In genomic region chr19:33193269-33193863, GRCh38 we compare ENCODE assay signal across 10 cellular contexts. TPM values are rescaled to one million over a fixed set of nuclear protein-coding genes. Genes with fewer than 3 reads are reported as not detected.
DNase-seq lines count a peak whose midpoint lies in the region; ATAC-seq, FAIRE-seq and TF ChIP-seq lines count a peak whose summit lies in the region.
"Had no signal": no experiment of that assay in that cellular context is flagged by ENCODE, and none has a peak within 500 bp of the region (broad histone marks: within the 10 kb centered on the region; RNA-seq: fewer than 3 reads in every experiment).

No MANE protein-coding gene starts in this region.

- peaks cover 27% of the 10 kb centered on the region for H3K27me3 Mint-ChIP-seq in activated naive CD4-positive, alpha-beta T cell treated with anti-CD3 and anti-CD28 coated beads for 36 hours (ENCODE audit: low read depth)
- H3K27me3 Mint-ChIP-seq in activated T-helper 1 cell treated with anti-CD3 and anti-CD28 coated beads, Interleukin-12 subunit alpha, Interleukin-12 subunit beta, Interleukin-2, Interleukin-4 antibody, amounts not matched to agents 30 ng/mL and 10 ng/mL and 1 ng/mL, durations not matched to agents 14 hours and 24 hours and 36 hours (ENCODE audit: insufficient read depth) = peaks cover 52% of the 10 kb centered on the region

- WGBS in HepG2 (ENCODE audit: low lambda C conversion rate) = 56% methylated on average over 8 of the region's 8 CpGs
- 80% methylated on average over 8 of the region's 8 CpGs for WGBS in prostate gland

- H4K20me1 ChIP-seq in HepG2 (ENCODE audit: insufficient read depth, low read length) = no peaks in the 10 kb centered on the region

- no peaks in the 10 kb centered on the region for H3K9me3 Mint-ChIP-seq in activated naive CD4-positive, alpha-beta T cell treated with anti-CD3 and anti-CD28 coated beads for 36 hours
- H3K9me3 Mint-ChIP-seq in activated T-helper 1 cell treated with anti-CD3 and anti-CD28 coated beads, Interleukin-12 subunit alpha, Interleukin-12 subunit beta, Interleukin-2, Interleukin-4 antibody, amounts not matched to agents 30 ng/mL and 10 ng/mL and 1 ng/mL, durations not matched to agents 14 hours and 24 hours and 36 hours = no peaks in the 10 kb centered on the region

- peak overlapping the region; percentile 52 for H3K4me3 Mint-ChIP-seq in activated naive CD4-positive, alpha-beta T cell treated with anti-CD3 and anti-CD28 coated beads for 36 hours
- peak overlapping the region; percentile 34 for H3K4me3 Mint-ChIP-seq in activated T-helper 1 cell treated with anti-CD3 and anti-CD28 coated beads, Interleukin-12 subunit alpha, Interleukin-12 subunit beta, Interleukin-2, Interleukin-4 antibody, amounts not matched to agents 30 ng/mL and 10 ng/mL and 1 ng/mL, durations not matched to agents 14 hours and 24 hours and 36 hours

- H3K9me3 ChIP-seq in HepG2 (ENCODE audit: low read length) = no peaks in the 10 kb centered on the region
- no peaks in the 10 kb centered on the region for H3K9me3 ChIP-seq in prostate gland
- H3K9me3 ChIP-seq: gastroesophageal sphincter had no signal

- H3K4me3 ChIP-seq in HepG2 (replicated peaks in 1 of 3; ENCODE audit: insufficient read depth in 1 of 3, low read depth in 2 of 3, low read length in 3 of 3) (peak overlapping the region in 2 of 3 experiments; percentile 46 to 58; a peak in 3 of 6 replicates), prostate gland (peak overlapping the region in 1 of 2 donors; percentile 63)

- no peaks in the 10 kb centered on the region for H3K4me1 Mint-ChIP-seq in activated naive CD4-positive, alpha-beta T cell treated with anti-CD3 and anti-CD28 coated beads for 36 hours (ENCODE audit: low read depth)
- no peaks in the 10 kb centered on the region for H3K4me1 Mint-ChIP-seq in activated T-helper 1 cell treated with anti-CD3 and anti-CD28 coated beads, Interleukin-12 subunit alpha, Interleukin-12 subunit beta, Interleukin-2, Interleukin-4 antibody, amounts not matched to agents 30 ng/mL and 10 ng/mL and 1 ng/mL, durations not matched to agents 14 hours and 24 hours and 36 hours (ENCODE audit: low read depth)

- TF ChIP-seq RAD21 in HepG2 (CRISPR knock-in tag; IDR thresholded peaks at IDR 0.05) = no peak

- no peak for TF ChIP-seq POLR2A in HepG2 (IDR thresholded peaks at IDR 0.05; ENCODE audit: insufficient read depth in 1 of 2, low read depth in 2 of 2, low read length in 2 of 2)
- no peak for TF ChIP-seq POLR2A in prostate gland (IDR thresholded peaks at IDR 0.05)

- H3K4me2 ChIP-seq in HepG2 (ENCODE audit: low read depth, low read length) = peak overlapping the region; percentile 68

- no peak overlapping the region for H2AFZ ChIP-seq in HepG2 (ENCODE audit: low read length)

- intact Hi-C loops in activated naive CD4-positive, alpha-beta T cell treated with anti-CD3 and anti-CD28 coated beads for 36 hours (cut with micrococcal nuclease) = no loop called here
- intact Hi-C loops in activated T-helper 1 cell treated with anti-CD3 and anti-CD28 coated beads, Interleukin-12 subunit alpha, Interleukin-12 subunit beta, Interleukin-2, Interleukin-4 antibody, amounts not matched to agents 30 ng/mL and 10 ng/mL and 1 ng/mL, durations not matched to agents 14 hours and 24 hours and 36 hours (cut with micrococcal nuclease) = no loop called here
- intact Hi-C loops in HepG2 (cut with micrococcal nuclease; ENCODE audit: unreplicated experiment) = no loop called here
- intact Hi-C loops in prostate gland (cut with DNase I) = no loop called here

- no peak overlapping the region for H3K27ac ChIP-seq in HepG2 (ENCODE audit: extremely low read length, insufficient read depth, low read length)
- H3K27ac ChIP-seq in temporal lobe (ENCODE audit: low read depth, low read length) = peak overlapping the region; percentile 72
- H3K27ac ChIP-seq in prostate gland = no peak overlapping the region

- ATAC-seq in HepG2 (no peak), GM21367 (IDR thresholded peaks at IDR 0.05; ENCODE audit: unreplicated experiment) (no peak)

- H3K36me3 ChIP-seq in HepG2 (replicated peaks in 1 of 2; ENCODE audit: control insufficient read depth in 1 of 2, insufficient read depth in 2 of 2, low read length in 2 of 2) = peaks cover 0 to 14% of the 10 kb centered on the region in 2 experiments; a peak in 1 of 5 replicates
- H3K36me3 ChIP-seq in prostate gland = no peaks in the 10 kb centered on the region

- POLR2A ChIA-PET in HepG2 (lab: Yijun Ruan, JAX) = interaction anchor here (0.6 to 2.7 kb wide), 2 partner anchors 14 to 16 kb away, joined by 3 to 22 read pairs; no protein-coding TSS in a partner anchor

- in situ Hi-C loops in HepG2 (cut with HindIII; ENCODE audit: extremely low pct_ligation_motif_present, low pct_unique_long_range_greater_than_20kb) = no loop called here

- CTCF ChIA-PET in activated naive CD4-positive, alpha-beta T cell treated with anti-CD3 and anti-CD28 coated beads for 36 hours (lab: Charles Lee) = no interaction called here
- CTCF ChIA-PET in HepG2 (lab: Yijun Ruan, JAX; ENCODE audit: low intra/inter-chr PET ratio, low total read pairs) = no interaction called here

- H3K36me3 Mint-ChIP-seq in activated naive CD4-positive, alpha-beta T cell treated with anti-CD3 and anti-CD28 coated beads for 36 hours (ENCODE audit: low read depth) = no peaks in the 10 kb centered on the region
- H3K36me3 Mint-ChIP-seq in activated T-helper 1 cell treated with anti-CD3 and anti-CD28 coated beads, Interleukin-12 subunit alpha, Interleukin-12 subunit beta, Interleukin-2, Interleukin-4 antibody, amounts not matched to agents 30 ng/mL and 10 ng/mL and 1 ng/mL, durations not matched to agents 14 hours and 24 hours and 36 hours (ENCODE audit: low read depth) = no peaks in the 10 kb centered on the region

- no peak for TF ChIP-seq EP300 in HepG2 (IDR thresholded peaks at IDR 0.05; ENCODE audit: low read depth in 2 of 2, low read length in 2 of 2)
- TF ChIP-seq EP300 in HepG2 (CRISPR knock-in tag; IDR thresholded peaks at IDR 0.05; ENCODE audit: borderline replicate concordance) = no peak

- H3K9ac ChIP-seq in HepG2 (ENCODE audit: insufficient read depth, low read depth, low read length) = no peak overlapping the region

- BruUV-seq in HepG2 (replicated peaks; lab: Mats Ljungman, UMichigan) = TSS peak; percentile 42

- no peak for DNase-seq in activated naive CD4-positive, alpha-beta T cell treated with anti-CD3 and anti-CD28 coated beads for 36 hours
- DNase-seq in activated naive CD4-positive, alpha-beta T cell (lab: John Stamatoyannopoulos, UW) = no peak
- DNase-seq in activated T-helper 1 cell treated with anti-CD3 and anti-CD28 coated beads, Interleukin-12 subunit alpha, Interleukin-12 subunit beta, Interleukin-2, Interleukin-4 antibody, amounts not matched to agents 30 ng/mL and 10 ng/mL and 1 ng/mL, durations not matched to agents 14 hours and 24 hours and 36 hours (ENCODE audit: low spot score) = no peak
- DNase-seq in HepG2 (ENCODE audit: low spot score) = no peak
- no peak for DNase-seq in prostate gland (ENCODE audit: low spot score)
- no peak for DNase-seq in NCI-H1092 treated with DMSO at 0.1 percent for 48 hours (lab: John Stamatoyannopoulos, UW)

- peaks cover 13% of the 10 kb centered on the region for H3K79me2 ChIP-seq in HepG2 (ENCODE audit: insufficient read depth, low read length)

- TF ChIP-seq CTCF in HepG2 (CRISPR knock-in tag; IDR thresholded peaks at IDR 0.05) (no peak), prostate gland (IDR thresholded peaks at IDR 0.05) (no peak)

- FAIRE-seq in HepG2 (lab: Jason Lieb, UNC) = no peak

- peaks cover 37% of the 10 kb centered on the region for H3K4me1 ChIP-seq in HepG2 (ENCODE audit: insufficient read depth, low read length)
- peaks cover 9% of the 10 kb centered on the region for H3K4me1 ChIP-seq in prostate gland (replicated peaks)

- no peak overlapping the region for H3K27ac Mint-ChIP-seq in activated naive CD4-positive, alpha-beta T cell treated with anti-CD3 and anti-CD28 coated beads for 36 hours
- no peak overlapping the region for H3K27ac Mint-ChIP-seq in activated T-helper 1 cell treated with anti-CD3 and anti-CD28 coated beads, Interleukin-12 subunit alpha, Interleukin-12 subunit beta, Interleukin-2, Interleukin-4 antibody, amounts not matched to agents 30 ng/mL and 10 ng/mL and 1 ng/mL, durations not matched to agents 14 hours and 24 hours and 36 hours

- H3K27me3 ChIP-seq in HepG2 (ENCODE audit: control insufficient read depth in 1 of 2, insufficient read depth in 2 of 2, low read length in 2 of 2) (peaks cover 1 to 6% of the 10 kb centered on the region in 2 experiments; a peak in 2 of 5 replicates), prostate gland (replicated peaks; ENCODE audit: insufficient read depth) (no peaks in the 10 kb centered on the region)
- H3K27me3 ChIP-seq: gastroesophageal sphincter had no signal

RNA-seq across cellular contexts. Expression of gene LRP3, which starts 0.8 kb away (rescaled TPM):
- total RNA-seq in activated naive CD4-positive, alpha-beta T cell treated with anti-CD3 and anti-CD28 coated beads for 36 hours = under 1 TPM; 0.76 to 0.84 TPM
- total RNA-seq in activated T-helper 1 cell treated with anti-CD3 and anti-CD28 coated beads, Interleukin-12 subunit alpha, Interleukin-12 subunit beta, Interleukin-2, Interleukin-4 antibody, amounts not matched to agents 30 ng/mL and 10 ng/mL and 1 ng/mL, durations not matched to agents 14 hours and 24 hours and 36 hours = 0.13 and 0.29 TPM in 2 replicates
- total RNA-seq in HepG2 (2016; rRNA removed; fragmentation: Illumina TruSeq; extraction: Trizol) = 45.1 and 51.6 TPM in 2 replicates
- 34.5 and 35.4 TPM in 2 replicates for total RNA-seq in HepG2 (2016; cell fraction: cytosol; rRNA removed; fragmentation: Illumina TruSeq; extraction: Trizol; ENCODE audit: low read depth)
- total RNA-seq in HepG2 (2016; cell fraction: insoluble cytoplasmic fraction; rRNA removed; fragmentation: Illumina TruSeq; extraction: Trizol) = 39.3 and 56.4 TPM in 2 replicates
- 85.6 and 91.5 TPM in 2 replicates for total RNA-seq in HepG2 (2016; cell fraction: membrane; rRNA removed; fragmentation: Illumina TruSeq; extraction: Trizol)
- 24.3 and 30.9 TPM in 2 replicates for total RNA-seq in HepG2 (2016; cell fraction: nucleus; rRNA removed; fragmentation: Illumina TruSeq; extraction: Trizol)
- polyA plus RNA-seq in HepG2 (2011; rRNA removed) = 17.6 and 30.3 TPM in 2 replicates
- polyA plus RNA-seq in HepG2 (2011; cell fraction: cytosol; rRNA removed) = 9.6 and 22.4 TPM in 2 replicates
- polyA plus RNA-seq in HepG2 (2011; cell fraction: nucleus; rRNA removed) = 49.0 and 59.4 TPM in 2 replicates
- polyA plus RNA-seq in HepG2 (2012) = 12.5 and 18.3 TPM in 2 replicates
- polyA plus RNA-seq in HepG2 (2016; cell fraction: cytosol; fragmentation: Illumina TruSeq; extraction: Trizol; ENCODE audit: low read depth) = 46.7 and 50.1 TPM in 2 replicates
- 41.6 and 54.2 TPM in 2 replicates for polyA plus RNA-seq in HepG2 (2016; cell fraction: insoluble cytoplasmic fraction; fragmentation: Illumina TruSeq; extraction: Trizol; ENCODE audit: low read depth)
- 92.1 and 104 TPM in 2 replicates for polyA plus RNA-seq in HepG2 (2016; cell fraction: membrane; fragmentation: Illumina TruSeq; extraction: Trizol; ENCODE audit: low read depth)
- 70.1 and 70.6 TPM in 2 replicates for polyA plus RNA-seq in HepG2 (2016; cell fraction: nucleus; fragmentation: Illumina TruSeq; extraction: Trizol; ENCODE audit: insufficient read depth, low read depth)
- 11.9 and 50.0 TPM in 2 replicates for polyA minus RNA-seq in HepG2 (2011; rRNA and poly(A)+ RNA removed; ENCODE audit: low replicate concordance)
- 9.7 and 13.5 TPM in 2 replicates for polyA minus RNA-seq in HepG2 (2011; cell fraction: cytosol; rRNA and poly(A)+ RNA removed)
- 10.3 TPM in 2 replicates for polyA minus RNA-seq in HepG2 (2011; cell fraction: nucleus; rRNA and poly(A)+ RNA removed)
- 57.5 TPM for total RNA-seq in temporal lobe
- 10 to 100 TPM; 63.7 to 64.4 TPM for total RNA-seq in prostate gland

RNA-seq across cellular contexts. Expression of gene SLC7A10, which starts 32.3 kb away (rescaled TPM):
- not detected for total RNA-seq in activated naive CD4-positive, alpha-beta T cell treated with anti-CD3 and anti-CD28 coated beads for 36 hours
- total RNA-seq in activated T-helper 1 cell treated with anti-CD3 and anti-CD28 coated beads, Interleukin-12 subunit alpha, Interleukin-12 subunit beta, Interleukin-2, Interleukin-4 antibody, amounts not matched to agents 30 ng/mL and 10 ng/mL and 1 ng/mL, durations not matched to agents 14 hours and 24 hours and 36 hours = not detected in 2 replicates
- total RNA-seq in HepG2 (2016; rRNA removed; fragmentation: Illumina TruSeq; extraction: Trizol) (0.41 and 2.2 TPM in 2 replicates), temporal lobe (0.25 TPM), prostate gland (1 to 10 TPM in 1 of 2 donors, not detected in 1; 3.5 TPM)
- 2.6 and 2.7 TPM in 2 replicates for total RNA-seq in HepG2 (2016; cell fraction: cytosol; rRNA removed; fragmentation: Illumina TruSeq; extraction: Trizol; ENCODE audit: low read depth)
- total RNA-seq in HepG2 (2016; cell fraction: insoluble cytoplasmic fraction; rRNA removed; fragmentation: Illumina TruSeq; extraction: Trizol) = 0.51 and 1.7 TPM in 2 replicates
- total RNA-seq in HepG2 (2016; cell fraction: membrane; rRNA removed; fragmentation: Illumina TruSeq; extraction: Trizol) = 1.5 and 1.7 TPM in 2 replicates
- 1.7 and 2.4 TPM in 2 replicates for total RNA-seq in HepG2 (2016; cell fraction: nucleus; rRNA removed; fragmentation: Illumina TruSeq; extraction: Trizol)
- 1.1 TPM in 2 replicates for polyA plus RNA-seq in HepG2 (2011; rRNA removed)
- polyA plus RNA-seq in HepG2 (2011; cell fraction: cytosol; rRNA removed) = 0.85 and 1.0 TPM in 2 replicates
- polyA plus RNA-seq in HepG2 (2011; cell fraction: nucleus; rRNA removed) = 4.6 and 6.0 TPM in 2 replicates
- polyA plus RNA-seq in HepG2 (2012) = 0.63 and 0.66 TPM in 2 replicates
- 2.1 and 2.7 TPM in 2 replicates for polyA plus RNA-seq in HepG2 (2016; cell fraction: cytosol; fragmentation: Illumina TruSeq; extraction: Trizol; ENCODE audit: low read depth)
- polyA plus RNA-seq in HepG2 (2016; cell fraction: insoluble cytoplasmic fraction; fragmentation: Illumina TruSeq; extraction: Trizol; ENCODE audit: low read depth) = 1.1 and 1.2 TPM in 2 replicates
- 2.4 and 2.6 TPM in 2 replicates for polyA plus RNA-seq in HepG2 (2016; cell fraction: membrane; fragmentation: Illumina TruSeq; extraction: Trizol; ENCODE audit: low read depth)
- 5.9 and 6.0 TPM in 2 replicates for polyA plus RNA-seq in HepG2 (2016; cell fraction: nucleus; fragmentation: Illumina TruSeq; extraction: Trizol; ENCODE audit: insufficient read depth, low read depth)
- polyA minus RNA-seq in HepG2 (2011; rRNA and poly(A)+ RNA removed; ENCODE audit: low replicate concordance) = 1.7 TPM in 1 of 2 replicates, not detected in the other
- 0.35 and 0.40 TPM in 2 replicates for polyA minus RNA-seq in HepG2 (2011; cell fraction: cytosol; rRNA and poly(A)+ RNA removed)
- 0.62 and 0.64 TPM in 2 replicates for polyA minus RNA-seq in HepG2 (2011; cell fraction: nucleus; rRNA and poly(A)+ RNA removed)
- total RNA-seq: gastroesophageal sphincter, H4 had no signal

Comparison
In these comparisons a context has a peak if more than half of its experiments do, and no peak if none do; other contexts are left out.
1. RNA of gene LRP3, which starts 0.8 kb away (total RNA-seq): 63.7 to 64.4 TPM in prostate gland, 57.5 TPM in temporal lobe (single experiment) and 24.3 to 91.5 TPM in HepG2; 0.76 to 0.84 TPM in activated naive CD4-positive, alpha-beta T cell treated with anti-CD3 and anti-CD28 coated beads for 36 hours and 0.13 to 0.29 TPM in activated T-helper 1 cell treated with anti-CD3 and anti-CD28 coated beads, Interleukin-12 subunit alpha, Interleukin-12 subunit beta, Interleukin-2, Interleukin-4 antibody, amounts not matched to agents 30 ng/mL and 10 ng/mL and 1 ng/mL, durations not matched to agents 14 hours and 24 hours and 36 hours; every median in the first group is over 10 times any median in the second.